ENCODE assay signal across 10 cellular contexts in genomic region chr1:55478742-55479141, GRCh38.
DNase-seq lines count a peak whose midpoint lies in the region; ATAC-seq and TF ChIP-seq lines count a peak whose summit lies in the region.
"Had no signal": no experiment of that assay in that cellular context is flagged by ENCODE, and none has a peak within 500 bp of the region (broad histone marks: within the 10 kb centered on the region; RNA-seq: fewer than 3 reads in every experiment).

No MANE protein-coding gene starts in this region.

- POLR2A ChIA-PET in Panc1 (lab: Charles Lee), result no interaction called here

- H3K4me1 ChIP-seq in BE2C (no peaks in the 10 kb centered on the region), Panc1 (ENCODE audit: control insufficient read depth, insufficient read depth, low read length) (no peaks in the 10 kb centered on the region), foreskin keratinocyte (no peaks in the 10 kb centered on the region)

- H3K9me3 ChIP-seq in BE2C (no peaks in the 10 kb centered on the region), Panc1 (ENCODE audit: control insufficient read depth, insufficient read depth, low read depth, low read length) (no peaks in the 10 kb centered on the region)

- DNase-seq in BE2C (no peak), HS-27A (ENCODE audit: low read depth) (peak; percentile 48), Panc1 (ENCODE audit: low read depth, low spot score) (no peak), foreskin keratinocyte (peak in 1 of 2 donors; percentile 21), COLO668 (lab: John Stamatoyannopoulos, UW; ENCODE audit: unreplicated experiment) (no peak), Ammon's horn (ENCODE audit: low spot score) (no peak)
- DNase-seq: activated CD8-positive, alpha-beta memory T cell treated with anti-CD3 and anti-CD28 coated beads, Interleukin-2, amount 50 U/mL, for 48 hours; kidney had no signal

- no TSS peak for BruUV-seq in Panc1 (replicated peaks; lab: Mats Ljungman, UMichigan)

- TF ChIP-seq CTCF in BE2C (IDR thresholded peaks at IDR 0.05; ENCODE audit: low read depth, low read length) (peak; percentile 38), Panc1 (IDR thresholded peaks at IDR 0.05) (peak; percentile 44; the same call in 1 of the 2 replicates), foreskin keratinocyte (conservative IDR thresholded peaks at IDR 0.05) (peak; percentile 73)

- H3K4me3 ChIP-seq in BE2C (ENCODE audit: low read depth, low read length) (no peak overlapping the region), Panc1 (ENCODE audit: low read depth in 2 of 2, low read length in 2 of 2) (no peak overlapping the region)

- ATAC-seq in Panc1 (peak; percentile 51; the same call in 1 of the 2 replicates), foreskin keratinocyte (peak; percentile 32), HG02642 (IDR thresholded peaks at IDR 0.05; ENCODE audit: poor library complexity, unreplicated experiment) (no peak), HG02938 (IDR thresholded peaks at IDR 0.05; ENCODE audit: unreplicated experiment) (no peak)

- H3K27me3 ChIP-seq in BE2C, result no peaks in the 10 kb centered on the region
- no peaks in the 10 kb centered on the region for H3K27me3 ChIP-seq in Panc1 (ENCODE audit: control insufficient read depth, insufficient read depth, low read length)
- no peaks in the 10 kb centered on the region for H3K27me3 ChIP-seq in foreskin keratinocyte

- intact Hi-C loops in Panc1 (cut with micrococcal nuclease; ENCODE audit: unreplicated experiment), result loop anchor here (10.0 kb wide), 1 partner anchor 1096 kb away; the partner anchor contains the start of gene PLPP3

- CTCF ChIA-PET in Panc1 (lab: Charles Lee), result interaction anchor here (1.1 kb wide), 1 partner anchor 1106 kb away, joined by 3 read pairs; no protein-coding TSS in a partner anchor

- no peaks in the 10 kb centered on the region for H3K36me3 ChIP-seq in BE2C
- H3K36me3 ChIP-seq in Panc1 (ENCODE audit: control insufficient read depth, insufficient read depth, low read length), result no peaks in the 10 kb centered on the region

- in situ Hi-C loops in Panc1 (cut with HindIII; ENCODE audit: low pct_unique_long_range_greater_than_20kb, low sequenced_read_pairs), result no loop called here

- H3K27ac ChIP-seq in Panc1 (ENCODE audit: low read length) (no peak overlapping the region), foreskin keratinocyte (no peak overlapping the region)

Comparison
In these comparisons a context has a peak if more than half of its experiments do, and no peak if none do; other contexts are left out.
1. ATAC-seq: peak in Panc1 (single experiment) and foreskin keratinocyte (single experiment); none in HG02642 (single experiment) and HG02938 (single experiment).
2. Peak in every context shown above with its lines, with median percentiles within 50 percentile points of each other: CTCF ChIP-seq.